In the genomic region with DNA sequence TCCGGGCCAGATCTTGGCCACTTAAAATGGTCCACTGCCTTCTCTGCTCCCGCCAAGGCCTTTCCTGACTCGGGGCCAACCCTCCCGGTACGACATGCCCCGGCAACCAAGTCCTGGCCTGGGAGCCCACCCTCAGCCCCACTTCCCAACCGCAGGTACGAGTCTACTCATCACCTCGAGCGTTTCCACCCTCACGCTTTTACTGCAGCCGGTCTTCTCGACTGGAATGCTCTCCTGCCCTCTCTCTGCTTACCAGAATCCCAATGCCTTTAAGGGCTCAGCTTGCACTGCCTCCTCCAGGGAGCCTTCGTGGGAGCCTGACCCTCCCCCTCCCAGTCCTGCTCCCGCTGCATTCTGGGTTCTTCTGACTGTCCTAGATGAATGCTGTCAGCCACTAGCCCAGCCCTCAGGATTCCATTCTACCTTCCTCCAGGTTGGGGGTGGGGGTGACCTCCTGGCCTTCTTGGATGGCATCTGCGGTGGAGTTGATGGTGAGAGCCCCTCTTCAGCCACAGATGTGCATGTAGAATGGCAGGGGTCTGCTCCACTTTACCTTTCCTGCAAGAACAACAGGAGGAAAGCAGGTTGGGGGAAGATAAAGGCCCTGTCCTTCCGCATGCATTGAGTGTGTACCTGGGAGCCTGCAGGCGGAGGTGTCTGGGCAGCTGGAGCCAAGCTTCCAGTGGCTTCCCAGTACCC, we compare ENCODE assay signal across 8 cellular contexts. TPM values are rescaled to one million over a fixed set of nuclear protein-coding genes. Genes with fewer than 3 reads are reported as not detected.
DNase-seq lines count a peak whose midpoint lies in the region; TF ChIP-seq lines count a peak whose summit lies in the region.

No MANE protein-coding gene starts in this region.

- TF ChIP-seq POLR2A in transverse colon (IDR thresholded peaks at IDR 0.05), result no peak

- H3K27me3 ChIP-seq in liver (ENCODE audit: control insufficient read depth in 4 of 4, insufficient read depth in 4 of 4, low read length in 3 of 4) (no peaks in the 10 kb centered on the region), transverse colon (no peaks in the 10 kb centered on the region), BE2C (no peaks in the 10 kb centered on the region)

- H3K9ac ChIP-seq in liver (ENCODE audit: low read depth in 1 of 2, low read length in 2 of 2), result no peak overlapping the region

- peak overlapping the region; percentile 23 to 83 (median 29) for H3K4me3 ChIP-seq in liver (ENCODE audit: low read depth in 1 of 3, low read length in 3 of 3)
- H3K4me3 ChIP-seq in transverse colon, result no peak overlapping the region
- no peak overlapping the region for H3K4me3 ChIP-seq in BE2C (ENCODE audit: low read depth, low read length)

- peak in 1 of 2 donors; percentile 4 for TF ChIP-seq RAD21 in liver (IDR thresholded peaks at IDR 0.05)

- peak overlapping the region; percentile 74 for H3K4me3 Mint-ChIP-seq in activated T-cell treated with anti-CD3 and anti-CD28 coated beads, Interleukin-2, amount 50 U/mL, for 24 hours
- H3K4me3 Mint-ChIP-seq in brain, result peak overlapping the region; percentile 72 to 85 (median 80)

- H3K4me1 ChIP-seq in liver (ENCODE audit: control insufficient read depth in 4 of 4, insufficient read depth in 4 of 4, low read length in 3 of 4) (peaks cover 14 to 45% (median 29%) of the 10 kb centered on the region in 4 donors), transverse colon (peaks cover 30 to 44% (median 39%) of the 10 kb centered on the region in 4 donors), BE2C (peaks cover 16% of the 10 kb centered on the region)

- peaks cover 0 to 2% (median 0%) of the 10 kb centered on the region in 4 donors for H3K36me3 ChIP-seq in liver (ENCODE audit: control insufficient read depth in 4 of 4, insufficient read depth in 3 of 4, low read depth in 1 of 4, low read length in 3 of 4)
- no peaks in the 10 kb centered on the region for H3K36me3 ChIP-seq in transverse colon
- H3K36me3 ChIP-seq in BE2C, result no peaks in the 10 kb centered on the region

- TF ChIP-seq CTCF in brain (conservative IDR thresholded peaks at IDR 0.05) (no peak), liver (IDR thresholded peaks at IDR 0.05; ENCODE audit: low read depth, low read length, missing input control) (no peak), transverse colon (IDR thresholded peaks at IDR 0.05) (no peak), BE2C (IDR thresholded peaks at IDR 0.05; ENCODE audit: low read depth, low read length) (no peak)

- H3K27me3 Mint-ChIP-seq in activated T-cell treated with anti-CD3 and anti-CD28 coated beads, Interleukin-2, amount 50 U/mL, for 24 hours, result no peaks in the 10 kb centered on the region
- H3K27me3 Mint-ChIP-seq in brain, result peaks cover 5% of the 10 kb centered on the region

- TF ChIP-seq EP300 in transverse colon (IDR thresholded peaks at IDR 0.05; ENCODE audit: low read depth), result no peak

- peak overlapping the region; percentile 90 for H3K27ac Mint-ChIP-seq in activated T-cell treated with anti-CD3 and anti-CD28 coated beads, Interleukin-2, amount 50 U/mL, for 24 hours
- peak overlapping the region; percentile 51 to 90 (median 87) for H3K27ac Mint-ChIP-seq in brain

- intact Hi-C loops in transverse colon (cut with DNase I; ENCODE audit: low total_unique reads), result no loop called here

- no peaks in the 10 kb centered on the region for H3K9me3 Mint-ChIP-seq in activated T-cell treated with anti-CD3 and anti-CD28 coated beads, Interleukin-2, amount 50 U/mL, for 24 hours
- peaks cover 0 to 6% (median 0%) of the 10 kb centered on the region in 5 experiments for H3K9me3 Mint-ChIP-seq in brain

- H3K36me3 Mint-ChIP-seq in activated T-cell treated with anti-CD3 and anti-CD28 coated beads, Interleukin-2, amount 50 U/mL, for 24 hours (ENCODE audit: low read depth), result peaks cover 32% of the 10 kb centered on the region
- no peaks in the 10 kb centered on the region for H3K36me3 Mint-ChIP-seq in brain

- DNase-seq in activated T-cell treated with anti-CD3 and anti-CD28 coated beads, Interleukin-2, amount 50 U/mL, for 24 hours, result no peak
- DNase-seq in activated T-cell treated with anti-CD3 and anti-CD28 coated beads for 4 hours (no peak), transverse colon (no peak), NCI-H524 (lab: John Stamatoyannopoulos, UW) (no peak), DMS79 (lab: John Stamatoyannopoulos, UW) (no peak), BE2C (no peak)

- 59% methylated on average over 18 of the region's 18 CpGs for WGBS in liver
- 65% methylated on average over 18 of the region's 18 CpGs; no CpG with 5 or more reads in 1 of the 2 donors for WGBS in transverse colon (ENCODE audit: low coverage in 1 of 2), 2 donors

- peak overlapping the region; percentile 33 to 83 for H3K27ac ChIP-seq in liver (ENCODE audit: low read depth in 1 of 2, low read length in 2 of 2)
- H3K27ac ChIP-seq in transverse colon, result peak overlapping the region; percentile 98 to 99 (median 98)

- in situ Hi-C loops in transverse colon (cut with MboI; ENCODE audit: low pct_ligation_motif_present in 1 of 4, low pct_unique_long_range_greater_than_20kb in 1 of 4, low sequenced_read_pairs in 3 of 4), result no loop called here

- H3K4me1 Mint-ChIP-seq in activated T-cell treated with anti-CD3 and anti-CD28 coated beads, Interleukin-2, amount 50 U/mL, for 24 hours (ENCODE audit: low read depth), result peaks cover 45% of the 10 kb centered on the region
- H3K4me1 Mint-ChIP-seq in brain, result peaks cover 48% of the 10 kb centered on the region

- H3K9me3 ChIP-seq in liver (ENCODE audit: control insufficient read depth in 4 of 4, low read length in 3 of 4), result no peaks in the 10 kb centered on the region
- H3K9me3 ChIP-seq in transverse colon, result no peaks in the 10 kb centered on the region
- no peaks in the 10 kb centered on the region for H3K9me3 ChIP-seq in BE2C

TF ChIP-seq in liver, 16 proteins besides CTCF, POLR2A, EP300 and RAD21:
- TF ChIP-seq ZBTB33 (IDR thresholded peaks at IDR 0.05), result no peak
- peak; percentile 52 for TF ChIP-seq YY1 (IDR thresholded peaks at IDR 0.05)
TF ChIP-seq in liver: peak in this region for 1.

RNA-seq across cellular contexts. Expression of gene CSRNP1, which starts 1.1 kb away (rescaled TPM):
- 9.0 TPM for polyA plus RNA-seq in brain (ENCODE audit: insufficient read depth, low read depth, low replicate concordance)
- 10 to 100 TPM in 1 of 2 donors, 1 to 10 TPM in 1; 4.7 to 19.3 TPM for total RNA-seq in liver
- 10 to 100 TPM in 1 of 2 donors, 1 to 10 TPM in 1; 8.7 to 12.8 TPM for polyA plus RNA-seq in liver
- total RNA-seq in transverse colon, result 100 to 1,000 TPM in 1 of 4 donors, 10 to 100 TPM in 3; 10.9 to 112 (median 38.4) TPM
- polyA plus RNA-seq in BE2C (2012; ENCODE audit: insufficient read depth, insufficient read length, low read depth), result 36.7 TPM

RNA-seq across cellular contexts. Expression of gene XIRP1, which starts 37.9 kb away (rescaled TPM):
- polyA plus RNA-seq in brain (ENCODE audit: insufficient read depth, low read depth, low replicate concordance), result not detected
- total RNA-seq in liver, result not detected
- polyA plus RNA-seq in liver, result under 1 TPM in 1 of 2 donors, not detected in 1; 0.01 TPM
- 1 to 10 TPM in 1 of 4 donors, under 1 TPM in 1, not detected in 2; 0.40 to 6.0 TPM for total RNA-seq in transverse colon
- not detected for polyA plus RNA-seq in BE2C (2012; ENCODE audit: insufficient read depth, insufficient read length, low read depth)

RNA-seq across cellular contexts. Expression of gene TTC21A, which starts 47.0 kb away (rescaled TPM):
- polyA plus RNA-seq in brain (ENCODE audit: insufficient read depth, low read depth, low replicate concordance), result 1.7 TPM
- 1 to 10 TPM in 1 of 2 donors, under 1 TPM in 1; 0.28 to 3.3 TPM for total RNA-seq in liver
- 1 to 10 TPM in 1 of 2 donors, under 1 TPM in 1; 0.89 to 2.3 TPM for polyA plus RNA-seq in liver
- total RNA-seq in transverse colon, result 100 to 1,000 TPM in 1 of 4 donors, 10 to 100 TPM in 2, 1 to 10 TPM in 1; 6.8 to 101 (median 30.3) TPM
- polyA plus RNA-seq in BE2C (2012; ENCODE audit: insufficient read depth, insufficient read length, low read depth), result 4.8 TPM

RNA-seq across cellular contexts. Expression of gene GORASP1, which starts 47.0 kb away (rescaled TPM):
- polyA plus RNA-seq in brain (ENCODE audit: insufficient read depth, low read depth, low replicate concordance), result 34.3 TPM
- total RNA-seq in liver, result 10 to 100 TPM; 11.8 to 39.4 TPM
- polyA plus RNA-seq in liver, result 10 to 100 TPM; 13.4 to 25.3 TPM
- total RNA-seq in transverse colon, result 100 to 1,000 TPM in 1 of 4 donors, 10 to 100 TPM in 3; 86.8 to 135 (median 96.3) TPM
- 65.7 TPM for polyA plus RNA-seq in BE2C (2012; ENCODE audit: insufficient read depth, insufficient read length, low read depth)

Comparison
In these comparisons a context has a peak if more than half of its experiments do, and no peak if none do; other contexts are left out.
1. H3K4me3 ChIP-seq: peak in liver (3 of 3); none in transverse colon (0 of 4) and BE2C (single experiment).